In genomic region chr16:70523621-70524405, GRCh38 we compare ENCODE assay signal across 8 cellular contexts.
DNase-seq lines count a peak whose midpoint lies in the region; ATAC-seq and TF ChIP-seq lines count a peak whose summit lies in the region.

Gene SF3B3, plus strand, starts transcription at chr16:70523816. Its CDS starts 2,841 bp downstream, at chr16:70526657.

- peaks cover 26% of the 10 kb centered on the region for H4K20me1 ChIP-seq in KMS-11 (ENCODE audit: insufficient read depth)

- peak within 1 kb of the TSS; percentile 79 for H2AFZ ChIP-seq in KMS-11 (ENCODE audit: low read depth)
- peak within 1 kb of the TSS; percentile 38 for H2AFZ ChIP-seq in neuron (ENCODE audit: low read depth, low read length)

- H3K4me3 ChIP-seq in KMS-11 (IDR thresholded peaks at IDR 0.05; ENCODE audit: insufficient read depth, low read depth, low read length), result peak within 1 kb of the TSS; percentile 45
- peak within 1 kb of the TSS; percentile 96 for H3K4me3 ChIP-seq in neuron (ENCODE audit: low read length)

- peaks cover 78% of the 10 kb centered on the region for H3K79me2 ChIP-seq in KMS-11 (ENCODE audit: insufficient read depth, low read depth)

- H3K36me3 ChIP-seq in KMS-11 (ENCODE audit: insufficient read depth), result peaks cover 14% of the 10 kb centered on the region; the same call in 1 of the 2 replicates
- peaks cover 37% of the 10 kb centered on the region for H3K36me3 ChIP-seq in neuron (ENCODE audit: insufficient read depth, low read length)

- POLR2A ChIA-PET in RWPE1 (lab: Yijun Ruan, JAX; ENCODE audit: low non-redundant PET), result interaction anchor here (0.6 kb wide), 2 partner anchors 129 to 223 kb away, joined by 3 read pairs; no protein-coding TSS in a partner anchor

- H3K9me3 ChIP-seq in neuron (ENCODE audit: low read length), result no peaks in the 10 kb centered on the region

- TF ChIP-seq CTCF in KMS-11 (conservative IDR thresholded peaks at IDR 0.05; ENCODE audit: low read depth, low read length) (no peak), RWPE1 (conservative IDR thresholded peaks at IDR 0.05; ENCODE audit: low read depth) (no peak)

- CTCF ChIA-PET in RWPE1 (lab: Yijun Ruan, JAX), result interaction anchor here (1.2 kb wide), 1 partner anchor 15 kb away, joined by 5 read pairs; no protein-coding TSS in a partner anchor

- ATAC-seq in GM21515 (IDR thresholded peaks at IDR 0.05; ENCODE audit: unreplicated experiment), result peak; percentile 41

- peak within 1 kb of the TSS; percentile 92 for H3K4me2 ChIP-seq in KMS-11

- peak within 1 kb of the TSS; percentile 98 for H3K9ac ChIP-seq in KMS-11

- no peaks in the 10 kb centered on the region for H3K27me3 ChIP-seq in KMS-11 (ENCODE audit: insufficient read depth, low read depth)
- no peaks in the 10 kb centered on the region for H3K27me3 ChIP-seq in neuron (ENCODE audit: insufficient read depth, low read length)

- H3K4me1 ChIP-seq in KMS-11 (ENCODE audit: low read depth, poor library complexity, severe bottlenecking) (peaks cover 62% of the 10 kb centered on the region), neuron (ENCODE audit: insufficient read depth, low read length) (peaks cover 22% of the 10 kb centered on the region)

- DNase-seq in COLO829 (ENCODE audit: low spot score) (peak; percentile 41), RWPE1 (ENCODE audit: low spot score) (peak; percentile 59), foreskin melanocyte (peak; percentile 70), superior temporal gyrus (ENCODE audit: extremely low spot score) (peak; percentile 93)
- peak; percentile 56 for DNase-seq in activated gamma-delta T cell treated with anti-CD3 and anti-CD28 coated beads, Interleukin-2, amount 50 U/mL, for 16 hours (ENCODE audit: low read depth)

- H3K27ac ChIP-seq in KMS-11 (peak within 1 kb of the TSS; percentile 95), RWPE1 (peak within 1 kb of the TSS; percentile 83)

Comparison
In these comparisons a context has a peak if more than half of its experiments do, and no peak if none do; other contexts are left out.
1. Peak in every context shown above with its lines: DNase-seq, ATAC-seq, H3K4me3 ChIP-seq and H3K27ac ChIP-seq.
2. DNase-seq: peak in every context shown above with its lines; median percentile 93 in superior temporal gyrus; 70 in foreskin melanocyte; 59 in RWPE1; 56 in activated gamma-delta T cell treated with anti-CD3 and anti-CD28 coated beads, Interleukin-2, amount 50 U/mL, for 16 hours; 41 in COLO829.